ENCODE assay signal across 8 cellular contexts in genomic region chr1:8396083-8396911, GRCh38.
DNase-seq lines count a peak whose midpoint lies in the region; ATAC-seq and TF ChIP-seq lines count a peak whose summit lies in the region.

No MANE protein-coding gene starts in this region.

- ATAC-seq in body of pancreas, result no peak
- ATAC-seq in lower lobe of right lung, result peak in 1 of 2 donors; percentile 25
- peak in 1 of 2 donors; percentile 54 for ATAC-seq in upper lobe of left lung (ENCODE audit: low FRiP score in 2 of 2)

- DNase-seq in activated CD4-positive, alpha-beta T cell treated with anti-CD3 and anti-CD28 coated beads, Interleukin-2, amount 10 ng/mL, durations not matched to agents 7 days and 5 days, result no peak
- no peak for DNase-seq in activated CD4-positive, alpha-beta T cell treated with anti-CD3 and anti-CD28 coated beads for 4 hours
- DNase-seq in body of pancreas, result no peak
- no peak for DNase-seq in lower lobe of right lung
- DNase-seq in upper lobe of left lung, result no peak
- DNase-seq in activated CD4-positive, CD25-positive, alpha-beta regulatory T cell treated with anti-CD3 and anti-CD28 coated beads, Interleukin-2, amount 50 U/mL, for 72 hours, result no peak
- DNase-seq in NCI-H1417 treated with DMSO at 0.1 percent for 48 hours (lab: John Stamatoyannopoulos, UW), result no peak
- no peak for DNase-seq in RPMI8226

- H3K36me3 ChIP-seq in body of pancreas (replicated peaks in 1 of 2; ENCODE audit: insufficient read depth in 1 of 2, low read depth in 2 of 2) (no peaks in the 10 kb centered on the region), lower lobe of right lung (peaks cover 3% of the 10 kb centered on the region), upper lobe of left lung (peaks cover 0 to 18% (median 0%) of the 10 kb centered on the region in 4 donors)

- intact Hi-C loops in body of pancreas (cut with DNase I), result no loop called here
- intact Hi-C loops in lower lobe of right lung (cut with DNase I), result no loop called here

- H3K4me1 ChIP-seq in body of pancreas, result peaks cover 39% of the 10 kb centered on the region
- H3K4me1 ChIP-seq in lower lobe of right lung, result peaks cover 66% of the 10 kb centered on the region
- peaks cover 50 to 60% (median 52%) of the 10 kb centered on the region in 4 donors for H3K4me1 ChIP-seq in upper lobe of left lung

- peaks cover 4% of the 10 kb centered on the region for H3K9me3 Mint-ChIP-seq in activated CD4-positive, alpha-beta T cell treated with anti-CD3 and anti-CD28 coated beads, Interleukin-2, amount 10 ng/mL, durations not matched to agents 7 days and 5 days

- H3K36me3 Mint-ChIP-seq in activated CD4-positive, alpha-beta T cell treated with anti-CD3 and anti-CD28 coated beads, Interleukin-2, amount 10 ng/mL, durations not matched to agents 7 days and 5 days (ENCODE audit: low read depth), result peaks cover 55% of the 10 kb centered on the region

- WGBS in body of pancreas, 2 donors, result 46 to 58% methylated on average over 8 of the region's 8 CpGs
- WGBS in upper lobe of left lung, 2 donors, result 43 to 47% methylated on average over 8 of the region's 8 CpGs

- TF ChIP-seq CTCF in body of pancreas (IDR thresholded peaks at IDR 0.05), result no peak
- TF ChIP-seq CTCF in lower lobe of right lung (IDR thresholded peaks at IDR 0.05), result no peak
- no peak for TF ChIP-seq CTCF in upper lobe of left lung (IDR thresholded peaks at IDR 0.05)

- TF ChIP-seq POLR2A in body of pancreas (IDR thresholded peaks at IDR 0.05) (no peak), upper lobe of left lung (IDR thresholded peaks at IDR 0.05) (no peak)

- H3K9me3 ChIP-seq in body of pancreas (no peaks in the 10 kb centered on the region), lower lobe of right lung (no peaks in the 10 kb centered on the region), upper lobe of left lung (no peaks in the 10 kb centered on the region)

- H3K27me3 ChIP-seq in body of pancreas (no peaks in the 10 kb centered on the region), lower lobe of right lung (ENCODE audit: low read depth) (no peaks in the 10 kb centered on the region), upper lobe of left lung (no peaks in the 10 kb centered on the region)

- H3K4me1 Mint-ChIP-seq in activated CD4-positive, alpha-beta T cell treated with anti-CD3 and anti-CD28 coated beads, Interleukin-2, amount 10 ng/mL, durations not matched to agents 7 days and 5 days, result peaks cover 72% of the 10 kb centered on the region

- H3K27ac Mint-ChIP-seq in activated CD4-positive, alpha-beta T cell treated with anti-CD3 and anti-CD28 coated beads, Interleukin-2, amount 10 ng/mL, durations not matched to agents 7 days and 5 days, result peak overlapping the region; percentile 86

- no peak for TF ChIP-seq EP300 in upper lobe of left lung (IDR thresholded peaks at IDR 0.05)

- CTCF ChIA-PET in activated CD4-positive, alpha-beta T cell treated with anti-CD3 and anti-CD28 coated beads, Interleukin-2, amount 10 ng/mL, durations not matched to agents 7 days and 5 days (lab: Charles Lee), result interaction anchor here (0.7 to 1.4 kb wide), 2 partner anchors 20 to 108 kb away, joined by 3 to 4 read pairs; no protein-coding TSS in a partner anchor

- H3K27ac ChIP-seq in body of pancreas (peak overlapping the region; percentile 34 to 74 (median 53)), lower lobe of right lung (peak overlapping the region; percentile 61), upper lobe of left lung (peak overlapping the region; percentile 55 to 70 (median 63))

- no peaks in the 10 kb centered on the region for H3K27me3 Mint-ChIP-seq in activated CD4-positive, alpha-beta T cell treated with anti-CD3 and anti-CD28 coated beads, Interleukin-2, amount 10 ng/mL, durations not matched to agents 7 days and 5 days

- H3K4me3 Mint-ChIP-seq in activated CD4-positive, alpha-beta T cell treated with anti-CD3 and anti-CD28 coated beads, Interleukin-2, amount 10 ng/mL, durations not matched to agents 7 days and 5 days, result peak overlapping the region; percentile 67

- POLR2A ChIA-PET in activated CD4-positive, alpha-beta T cell treated with anti-CD3 and anti-CD28 coated beads, Interleukin-2, amount 10 ng/mL, durations not matched to agents 7 days and 5 days (lab: Charles Lee), result no interaction called here

- H3K4me3 ChIP-seq in body of pancreas (no peak overlapping the region), lower lobe of right lung (no peak overlapping the region), upper lobe of left lung (no peak overlapping the region)
